In the genomic region with DNA sequence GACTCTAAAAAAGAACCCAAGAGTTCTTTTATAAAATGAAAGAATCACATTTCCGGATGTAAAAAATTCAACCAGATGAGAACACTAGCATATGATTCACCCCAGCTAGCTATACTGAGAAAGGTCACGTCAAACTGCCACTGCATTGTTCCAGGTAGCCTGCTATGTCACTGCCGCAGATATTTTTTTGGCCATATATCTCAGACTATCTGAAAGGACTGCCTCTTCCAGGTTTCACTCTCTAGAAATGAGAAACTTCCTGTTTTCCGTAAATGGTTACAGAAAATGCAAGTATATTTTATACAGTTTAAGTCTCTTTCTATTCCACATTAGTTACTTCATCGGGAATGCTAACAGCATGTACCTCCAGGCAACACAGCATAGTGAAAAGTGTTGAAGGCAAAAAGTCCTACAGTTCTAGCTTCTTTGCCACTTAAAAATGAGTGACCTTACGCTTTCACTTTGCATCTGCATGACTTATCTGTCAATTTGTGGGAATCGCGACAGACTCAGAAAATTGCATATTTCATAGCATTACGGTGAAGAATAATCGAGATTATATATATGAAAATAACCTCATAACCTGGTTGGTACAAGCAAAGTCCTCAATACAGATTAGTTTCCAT, we compare ENCODE assay signal across 7 cellular contexts.
DNase-seq lines count a peak whose midpoint lies in the region; ATAC-seq and TF ChIP-seq lines count a peak whose summit lies in the region.

No MANE protein-coding gene starts in this region.

- H3K27ac ChIP-seq in esophagus squamous epithelium = peak overlapping the region in 1 of 4 donors; percentile 5

- no peak for TF ChIP-seq CTCF in esophagus squamous epithelium (IDR thresholded peaks at IDR 0.05)

- no peaks in the 10 kb centered on the region for H3K27me3 ChIP-seq in esophagus squamous epithelium

- ATAC-seq in GM19395 (IDR thresholded peaks at IDR 0.05; ENCODE audit: unreplicated experiment) (peak; percentile 86), HG03108 (IDR thresholded peaks at IDR 0.05; ENCODE audit: unreplicated experiment) (peak; percentile 77), HG02798 (IDR thresholded peaks at IDR 0.05; ENCODE audit: poor library complexity, unreplicated experiment) (no peak)

- 56 to 59% methylated on average over 10 of the region's 10 CpGs for WGBS in esophagus squamous epithelium, 2 donors

- H3K9me3 Mint-ChIP-seq in activated CD4-positive, alpha-beta memory T cell treated with anti-CD3 and anti-CD28 coated beads, Interleukin-2, amount 10 ng/mL, durations not matched to agents 7 days and 5 days = no peaks in the 10 kb centered on the region

- peak overlapping the region in 1 of 4 donors; percentile 19 for H3K4me3 ChIP-seq in esophagus squamous epithelium

- no peaks in the 10 kb centered on the region for H3K27me3 Mint-ChIP-seq in activated CD4-positive, alpha-beta memory T cell treated with anti-CD3 and anti-CD28 coated beads, Interleukin-2, amount 10 ng/mL, durations not matched to agents 7 days and 5 days

- no peaks in the 10 kb centered on the region for H3K36me3 ChIP-seq in esophagus squamous epithelium

- H3K27ac Mint-ChIP-seq in activated CD4-positive, alpha-beta memory T cell treated with anti-CD3 and anti-CD28 coated beads, Interleukin-2, amount 10 ng/mL, durations not matched to agents 7 days and 5 days = peak overlapping the region; percentile 95

- intact Hi-C loops in esophagus squamous epithelium (cut with DNase I) = no loop called here

- CTCF ChIA-PET in activated CD4-positive, alpha-beta memory T cell treated with anti-CD3 and anti-CD28 coated beads, Interleukin-2, amount 10 ng/mL, durations not matched to agents 7 days and 5 days (lab: Charles Lee) = interaction anchor here (0.6 to 1.2 kb wide), 6 partner anchors 23 to 406 kb away, joined by 3 to 4 read pairs (median 3); no protein-coding TSS in a partner anchor

- H3K4me3 Mint-ChIP-seq in activated CD4-positive, alpha-beta memory T cell treated with anti-CD3 and anti-CD28 coated beads, Interleukin-2, amount 10 ng/mL, durations not matched to agents 7 days and 5 days = peak overlapping the region; percentile 69

- H3K9me3 ChIP-seq in esophagus squamous epithelium = no peaks in the 10 kb centered on the region

- POLR2A ChIA-PET in activated CD4-positive, alpha-beta memory T cell treated with anti-CD3 and anti-CD28 coated beads, Interleukin-2, amount 10 ng/mL, durations not matched to agents 7 days and 5 days (lab: Charles Lee) = interaction anchor here (1.0 to 1.4 kb wide), 4 partner anchors 12 to 39 kb away, joined by 3 read pairs; no protein-coding TSS in a partner anchor

- DNase-seq in activated CD4-positive, alpha-beta memory T cell treated with anti-CD3 and anti-CD28 coated beads, Interleukin-2, amount 10 ng/mL, durations not matched to agents 7 days and 5 days = peak; percentile 64
- peak; percentile 16 for DNase-seq in stimulated activated CD4-positive, alpha-beta T cell treated with anti-CD3 and anti-CD28 coated beads, Interleukin-12 subunit alpha, Interleukin-12 subunit beta, amount 100 ng/mL, for 4 hours
- no peak for DNase-seq in esophagus squamous epithelium (lab: John Stamatoyannopoulos, UW)
- DNase-seq in NCI-H2196 (lab: John Stamatoyannopoulos, UW; ENCODE audit: unreplicated experiment) = no peak

- H3K36me3 Mint-ChIP-seq in activated CD4-positive, alpha-beta memory T cell treated with anti-CD3 and anti-CD28 coated beads, Interleukin-2, amount 10 ng/mL, durations not matched to agents 7 days and 5 days (ENCODE audit: low read depth) = peaks cover 5% of the 10 kb centered on the region

- no peak for TF ChIP-seq POLR2A in esophagus squamous epithelium (IDR thresholded peaks at IDR 0.05)

- peaks cover 5 to 51% (median 11%) of the 10 kb centered on the region in 3 donors for H3K4me1 ChIP-seq in esophagus squamous epithelium

- peaks cover 48% of the 10 kb centered on the region for H3K4me1 Mint-ChIP-seq in activated CD4-positive, alpha-beta memory T cell treated with anti-CD3 and anti-CD28 coated beads, Interleukin-2, amount 10 ng/mL, durations not matched to agents 7 days and 5 days

Comparison
In these comparisons a context has a peak if more than half of its experiments do, and no peak if none do; other contexts are left out.
1. DNase-seq: peak in activated CD4-positive, alpha-beta memory T cell treated with anti-CD3 and anti-CD28 coated beads, Interleukin-2, amount 10 ng/mL, durations not matched to agents 7 days and 5 days (single experiment) and stimulated activated CD4-positive, alpha-beta T cell treated with anti-CD3 and anti-CD28 coated beads, Interleukin-12 subunit alpha, Interleukin-12 subunit beta, amount 100 ng/mL, for 4 hours (single experiment); none in esophagus squamous epithelium (single experiment) and NCI-H2196 (single experiment).